Comparison of ENCODE assay signal across 9 cellular contexts in the genomic region with DNA sequence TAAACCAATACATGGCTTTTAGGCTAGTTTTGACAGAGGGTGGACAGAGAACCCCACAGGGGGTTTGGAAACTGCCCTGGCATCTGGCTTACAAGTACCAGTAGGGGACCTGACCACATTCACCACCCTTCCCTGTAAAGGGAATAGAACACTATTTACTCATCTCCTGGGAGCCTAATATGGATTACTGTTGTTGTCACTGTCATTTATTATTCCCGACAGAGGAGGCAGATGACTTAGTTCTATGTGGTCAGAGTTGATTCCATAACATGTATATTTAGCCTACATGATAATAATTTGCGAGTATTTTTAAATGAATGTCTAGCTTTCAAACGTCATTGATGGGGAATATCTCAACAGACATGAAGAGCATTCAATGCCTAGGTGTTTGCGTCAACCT. TPM values are rescaled to one million over a fixed set of nuclear protein-coding genes. Genes with fewer than 3 reads are reported as not detected.
DNase-seq lines count a peak whose midpoint lies in the region; ATAC-seq and TF ChIP-seq lines count a peak whose summit lies in the region.
"Had no signal": no experiment of that assay in that cellular context is flagged by ENCODE, and none has a peak within 500 bp of the region (broad histone marks: within the 10 kb centered on the region; RNA-seq: fewer than 3 reads in every experiment).

No MANE protein-coding gene starts in this region.

- H3K9me2 ChIP-seq in neural cell (ENCODE audit: insufficient read depth, low read length): no peaks in the 10 kb centered on the region

- H2AFZ ChIP-seq in neural cell (ENCODE audit: low read depth, low read length): no peak overlapping the region

- no peak for ATAC-seq in HG03460 (IDR thresholded peaks at IDR 0.05; ENCODE audit: unreplicated experiment)

- peaks cover 15% of the 10 kb centered on the region for H3K4me1 ChIP-seq in BE2C
- no peaks in the 10 kb centered on the region for H3K4me1 ChIP-seq in breast epithelium

- intact Hi-C loops in breast epithelium (cut with DNase I; ENCODE audit: low total_unique reads): no loop called here

- in situ Hi-C loops in GM13976 (cut with MboI; ENCODE audit: low sequenced_read_pairs, unreplicated experiment): no loop called here

- H4K20me1 ChIP-seq in neural cell (ENCODE audit: insufficient read depth): no peaks in the 10 kb centered on the region

- H3K9ac ChIP-seq in neural cell (ENCODE audit: low read length): no peak overlapping the region

- no peak overlapping the region for H3K4me2 ChIP-seq in neural cell (ENCODE audit: low read length)

- no peaks in the 10 kb centered on the region for H3K9me3 ChIP-seq in BE2C
- no peaks in the 10 kb centered on the region for H3K9me3 ChIP-seq in breast epithelium
- H3K9me3 ChIP-seq in neural cell (ENCODE audit: low read length): no peaks in the 10 kb centered on the region

- DNase-seq in BE2C: no peak
- DNase-seq in NCI-H2081 treated with DMSO at 0.1 percent for 48 hours (lab: John Stamatoyannopoulos, UW): peak; percentile 77
- DNase-seq in breast epithelium (ENCODE audit: low spot score in 2 of 2): no peak
- no peak for DNase-seq in GM13976 (ENCODE audit: low spot score)
- no peak for DNase-seq in NCI-H2196 (lab: John Stamatoyannopoulos, UW; ENCODE audit: unreplicated experiment)
- no peak for DNase-seq in iPS-NIHi11 (ENCODE audit: low spot score)

- H3K79me2 ChIP-seq in neural cell (replicated peaks; ENCODE audit: insufficient read depth, low read length): peaks cover 25% of the 10 kb centered on the region

- TF ChIP-seq POLR2A in breast epithelium (IDR thresholded peaks at IDR 0.05): no peak

- H3K36me3 ChIP-seq in BE2C (no peaks in the 10 kb centered on the region), breast epithelium (no peaks in the 10 kb centered on the region), neural cell (ENCODE audit: insufficient read depth, low read length) (no peaks in the 10 kb centered on the region)

- peak overlapping the region; percentile 65 for H3K4me3 ChIP-seq in BE2C (ENCODE audit: low read depth, low read length)
- H3K4me3 ChIP-seq in breast epithelium: peak overlapping the region in 1 of 3 donors; percentile 39
- H3K4me3 ChIP-seq in neural cell (ENCODE audit: low read length): peak overlapping the region; percentile 61

- TF ChIP-seq RAD21 in neural cell (conservative IDR thresholded peaks at IDR 0.05): no peak

- H3K27me3 ChIP-seq in BE2C (no peaks in the 10 kb centered on the region), breast epithelium (no peaks in the 10 kb centered on the region), neural cell (ENCODE audit: insufficient read depth, low read depth, low read length) (no peaks in the 10 kb centered on the region)

- peak overlapping the region; percentile 53 to 54 for H3K27ac ChIP-seq in breast epithelium
- no peak overlapping the region for H3K27ac ChIP-seq in neural cell (ENCODE audit: low read length)
- H3K27ac ChIP-seq: C4-2B had no signal

- TF ChIP-seq CTCF in BE2C (IDR thresholded peaks at IDR 0.05; ENCODE audit: low read depth, low read length): no peak
- peak in 1 of 3 donors; percentile 9 for TF ChIP-seq CTCF in breast epithelium (IDR thresholded peaks at IDR 0.05)
- no peak for TF ChIP-seq CTCF in neural cell (IDR thresholded peaks at IDR 0.05; ENCODE audit: poor library complexity, severe bottlenecking)
- no peak for TF ChIP-seq CTCF in GM13976 (IDR thresholded peaks at IDR 0.05; ENCODE audit: borderline replicate concordance, control extremely low read depth, extremely low read depth, insufficient read depth, missing control alignments)

- H3F3A ChIP-seq in neural cell (ENCODE audit: insufficient read depth, low read length, poor library complexity, severe bottlenecking): no peaks in the 10 kb centered on the region

- no peak for TF ChIP-seq EP300 in neural cell (conservative IDR thresholded peaks at IDR 0.05; ENCODE audit: poor library complexity, severe bottlenecking)

TF ChIP-seq in neural cell, 6 proteins besides CTCF, POLR2A, EP300 and RAD21:
- TF ChIP-seq POLR2AphosphoS5 (IDR thresholded peaks at IDR 0.05) (no peak), SMC3 (conservative IDR thresholded peaks at IDR 0.05; ENCODE audit: poor library complexity) (no peak), TAF1 (IDR thresholded peaks at IDR 0.05; ENCODE audit: low read depth) (no peak), MXI1 (conservative IDR thresholded peaks at IDR 0.05; ENCODE audit: poor library complexity, severe bottlenecking) (no peak), EZH2 (IDR thresholded peaks at IDR 0.05; ENCODE audit: borderline replicate concordance, insufficient read depth, low read length, poor library complexity, severe bottlenecking) (no peak)
- TF ChIP-seq, protein P1, sequence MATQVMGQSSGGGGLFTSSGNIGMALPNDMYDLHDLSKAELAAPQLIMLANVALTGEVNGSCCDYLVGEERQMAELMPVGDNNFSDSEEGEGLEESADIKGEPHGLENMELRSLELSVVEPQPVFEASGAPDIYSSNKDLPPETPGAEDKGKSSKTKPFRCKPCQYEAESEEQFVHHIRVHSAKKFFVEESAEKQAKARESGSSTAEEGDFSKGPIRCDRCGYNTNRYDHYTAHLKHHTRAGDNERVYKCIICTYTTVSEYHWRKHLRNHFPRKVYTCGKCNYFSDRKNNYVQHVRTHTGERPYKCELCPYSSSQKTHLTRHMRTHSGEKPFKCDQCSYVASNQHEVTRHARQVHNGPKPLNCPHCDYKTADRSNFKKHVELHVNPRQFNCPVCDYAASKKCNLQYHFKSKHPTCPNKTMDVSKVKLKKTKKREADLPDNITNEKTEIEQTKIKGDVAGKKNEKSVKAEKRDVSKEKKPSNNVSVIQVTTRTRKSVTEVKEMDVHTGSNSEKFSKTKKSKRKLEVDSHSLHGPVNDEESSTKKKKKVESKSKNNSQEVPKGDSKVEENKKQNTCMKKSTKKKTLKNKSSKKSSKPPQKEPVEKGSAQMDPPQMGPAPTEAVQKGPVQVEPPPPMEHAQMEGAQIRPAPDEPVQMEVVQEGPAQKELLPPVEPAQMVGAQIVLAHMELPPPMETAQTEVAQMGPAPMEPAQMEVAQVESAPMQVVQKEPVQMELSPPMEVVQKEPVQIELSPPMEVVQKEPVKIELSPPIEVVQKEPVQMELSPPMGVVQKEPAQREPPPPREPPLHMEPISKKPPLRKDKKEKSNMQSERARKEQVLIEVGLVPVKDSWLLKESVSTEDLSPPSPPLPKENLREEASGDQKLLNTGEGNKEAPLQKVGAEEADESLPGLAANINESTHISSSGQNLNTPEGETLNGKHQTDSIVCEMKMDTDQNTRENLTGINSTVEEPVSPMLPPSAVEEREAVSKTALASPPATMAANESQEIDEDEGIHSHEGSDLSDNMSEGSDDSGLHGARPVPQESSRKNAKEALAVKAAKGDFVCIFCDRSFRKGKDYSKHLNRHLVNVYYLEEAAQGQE (IDR thresholded peaks at IDR 0.05; ENCODE audit: borderline replicate concordance): no peak

RNA-seq across cellular contexts. Expression of a gene that starts 15.9 kb away (rescaled TPM):
- 45.6 TPM for polyA plus RNA-seq in BE2C (2012; ENCODE audit: insufficient read depth, insufficient read length, low read depth)
- 100 to 1,000 TPM; 126 to 238 (median 138) TPM for total RNA-seq in breast epithelium
- 14.8 and 18.7 TPM in 2 replicates for polyA plus RNA-seq in neural cell
- 96.4 and 136 TPM in 2 replicates for polyA minus RNA-seq in neural cell
